Comparison of ENCODE assay signal across 1 cellular context in the genomic region with DNA sequence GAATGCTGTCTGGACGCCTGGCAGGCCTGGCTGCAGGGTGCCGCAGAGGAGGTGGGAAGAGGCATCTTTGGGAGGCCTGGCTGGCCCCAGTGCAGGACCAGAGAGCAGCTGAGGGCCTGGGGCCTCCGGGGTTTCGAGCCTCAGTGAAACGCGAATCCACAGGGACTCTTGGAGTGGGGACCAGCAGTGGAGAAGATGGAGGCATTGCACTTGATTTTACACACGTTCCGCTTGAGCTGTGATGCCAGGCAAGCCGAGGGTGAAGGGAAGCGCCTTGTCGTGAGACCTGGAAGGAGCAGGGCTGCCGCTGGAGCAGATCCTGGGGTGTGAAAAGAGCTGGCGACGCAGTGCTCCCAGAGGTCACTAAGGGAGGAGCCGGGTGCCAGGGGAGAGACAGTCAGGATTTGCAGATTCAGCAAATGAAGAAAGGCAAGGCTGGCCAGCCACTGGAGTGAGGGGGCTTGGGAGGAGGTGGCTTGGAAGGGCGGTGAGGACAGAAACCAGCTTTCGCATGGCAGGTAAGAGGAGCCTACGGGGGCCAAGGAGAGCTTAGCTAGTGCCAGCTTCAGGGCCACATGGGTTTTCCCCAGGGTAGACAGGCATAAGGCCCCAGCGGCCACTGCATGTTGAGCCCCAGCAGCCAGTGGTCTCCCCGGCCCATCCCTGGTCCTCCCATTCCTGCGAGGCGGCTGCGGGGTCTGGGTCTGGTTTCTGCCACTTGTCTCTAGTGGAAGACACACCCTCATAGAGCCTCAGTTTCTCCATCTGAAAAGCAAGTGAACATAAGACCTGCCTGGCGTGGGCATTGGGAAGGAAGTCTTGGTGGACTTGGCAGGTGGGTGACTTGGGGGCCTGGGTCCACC.
TF ChIP-seq lines count a peak whose summit lies in the region.

No MANE protein-coding gene starts in this region.

TF ChIP-seq in IMR-90, 13 proteins besides CTCF, POLR2A, EP300 and RAD21:
- no peak for TF ChIP-seq MXI1 (IDR thresholded peaks at IDR 0.05; ENCODE audit: borderline replicate concordance, low read depth, low read length)
- no peak for TF ChIP-seq MAFK (IDR thresholded peaks at IDR 0.05; ENCODE audit: low read depth, low read length)
- no peak for TF ChIP-seq FOS (IDR thresholded peaks at IDR 0.05; ENCODE audit: low read depth, low read length)
TF ChIP-seq in IMR-90: peak in this region for 0.
